Comparison of ENCODE assay signal across 9 cellular contexts in genomic region chr4:102007959-102008425, GRCh38.
DNase-seq lines count a peak whose midpoint lies in the region; ATAC-seq lines count a peak whose summit lies in the region.
"Had no signal": no experiment of that assay in that cellular context is flagged by ENCODE, and none has a peak within 500 bp of the region (broad histone marks: within the 10 kb centered on the region; RNA-seq: fewer than 3 reads in every experiment).

No MANE protein-coding gene starts in this region.

- H2BK120ac ChIP-seq in mesendoderm (ENCODE audit: low read depth, low read length), result no peak overlapping the region

- H3K36me3 Mint-ChIP-seq in activated naive CD8-positive, alpha-beta T cell treated with anti-CD3 and anti-CD28 coated beads for 36 hours, result no peaks in the 10 kb centered on the region

- no peak overlapping the region for H3K56ac ChIP-seq in mesendoderm (ENCODE audit: low read length)

- H3K27ac ChIP-seq in mesendoderm (ENCODE audit: low read depth, low read length) (no peak overlapping the region), caudate nucleus (ENCODE audit: low read depth, low read length) (no peak overlapping the region)
- H3K27ac ChIP-seq: tibial artery had no signal

- no peak overlapping the region for H3K9ac ChIP-seq in mesendoderm (ENCODE audit: low read length)

- H3K27ac Mint-ChIP-seq in activated naive CD8-positive, alpha-beta T cell treated with anti-CD3 and anti-CD28 coated beads for 36 hours, result no peak overlapping the region

- no peak overlapping the region for H3K4me3 Mint-ChIP-seq in activated naive CD8-positive, alpha-beta T cell treated with anti-CD3 and anti-CD28 coated beads for 36 hours

- no peaks in the 10 kb centered on the region for H3K4me1 ChIP-seq in mesendoderm (ENCODE audit: control insufficient read depth, low read depth, low read length)
- H3K4me1 ChIP-seq: tibial artery had no signal

- H3K4me1 Mint-ChIP-seq in activated naive CD8-positive, alpha-beta T cell treated with anti-CD3 and anti-CD28 coated beads for 36 hours, result peaks cover 11% of the 10 kb centered on the region

- no peak overlapping the region for H2BK5ac ChIP-seq in mesendoderm (ENCODE audit: low read length)

- H3K18ac ChIP-seq in mesendoderm (ENCODE audit: low read length), result no peak overlapping the region

- H3K4me3 ChIP-seq in H7 (ENCODE audit: insufficient read depth, low read depth, low read length) (no peak overlapping the region), mesendoderm (ENCODE audit: low read length) (no peak overlapping the region)
- H3K4me3 ChIP-seq: tibial artery had no signal

- H3K36me3 ChIP-seq in H7 (replicated peaks; ENCODE audit: control insufficient read depth, insufficient read depth, low read length) (no peaks in the 10 kb centered on the region), mesendoderm (ENCODE audit: control insufficient read depth, insufficient read depth, low read length) (no peaks in the 10 kb centered on the region)
- H3K36me3 ChIP-seq: tibial artery had no signal

- no peaks in the 10 kb centered on the region for H3K79me2 ChIP-seq in mesendoderm (ENCODE audit: control insufficient read depth, insufficient read depth, low read length)

- DNase-seq in activated naive CD8-positive, alpha-beta T cell treated with anti-CD3 and anti-CD28 coated beads for 36 hours, result peak; percentile 1
- DNase-seq in amniotic stem cell (lab: John Stamatoyannopoulos, UW) (no peak), H7 (no peak), mesendoderm (no peak), caudate nucleus (lab: John Stamatoyannopoulos, UW) (no peak)
- DNase-seq: tibial artery had no signal

- no peak overlapping the region for H2AK5ac ChIP-seq in mesendoderm (ENCODE audit: low read length)

- H3K79me1 ChIP-seq in mesendoderm (ENCODE audit: low read length), result no peaks in the 10 kb centered on the region

- H2BK15ac ChIP-seq in mesendoderm (replicated peaks; ENCODE audit: low read depth), result no peak overlapping the region

- no peak overlapping the region for H3K4me2 ChIP-seq in mesendoderm (ENCODE audit: low read length)

- no peak overlapping the region for H4K5ac ChIP-seq in mesendoderm (ENCODE audit: low read length)

- peak; percentile 88 for ATAC-seq in GM18519 (IDR thresholded peaks at IDR 0.05; ENCODE audit: low FRiP score, unreplicated experiment)
- peak; percentile 96 for ATAC-seq in GM21390 (IDR thresholded peaks at IDR 0.05; ENCODE audit: unreplicated experiment)
- ATAC-seq in HG03196 (IDR thresholded peaks at IDR 0.05; ENCODE audit: unreplicated experiment), result peak; percentile 80

- H3K23ac ChIP-seq in mesendoderm (ENCODE audit: low read length), result no peak overlapping the region

- H3K4ac ChIP-seq in mesendoderm (ENCODE audit: low read depth, low read length), result no peak overlapping the region

- no peaks in the 10 kb centered on the region for H3K27me3 ChIP-seq in H7 (ENCODE audit: control insufficient read depth, insufficient read depth, low read length)
- no peaks in the 10 kb centered on the region for H3K27me3 ChIP-seq in mesendoderm (ENCODE audit: insufficient read depth, low read length, poor library complexity)
- H3K27me3 ChIP-seq: tibial artery had no signal

- H4K8ac ChIP-seq in mesendoderm (ENCODE audit: low read depth, low read length), result no peak overlapping the region

- no peaks in the 10 kb centered on the region for H3K27me3 Mint-ChIP-seq in activated naive CD8-positive, alpha-beta T cell treated with anti-CD3 and anti-CD28 coated beads for 36 hours

- no peaks in the 10 kb centered on the region for H3K9me3 Mint-ChIP-seq in activated naive CD8-positive, alpha-beta T cell treated with anti-CD3 and anti-CD28 coated beads for 36 hours

- no CpG with 5 or more reads among the region's 2 CpGs for WGBS in mesendoderm (ENCODE audit: extremely low coverage, insufficient coverage, low lambda C conversion rate)
